ENCODE assay signal across 1 cellular context in genomic region chr6:159074120-159074684, GRCh38.
TF ChIP-seq lines count a peak whose summit lies in the region.

No MANE protein-coding gene starts in this region.

TF ChIP-seq in H1, 55 proteins besides CTCF, POLR2A, EP300 and RAD21 (continued from another document):
- peak; percentile 98 for TF ChIP-seq ATF3 (IDR thresholded peaks at IDR 0.05; ENCODE audit: insufficient read depth, low read depth, low read length)
- peak; percentile 99 for TF ChIP-seq USF2 (IDR thresholded peaks at IDR 0.05; ENCODE audit: low read length)
- TF ChIP-seq E2F6 (IDR thresholded peaks at IDR 0.05), result 0 out of 2 replicates have a peak, but pooled peaks have one; percentile 24
TF ChIP-seq in H1: peak in this region for 10.
